Comparison of ENCODE assay signal across 20 cellular contexts in genomic region chr7:45061352-45061751, GRCh38. TPM values are rescaled to one million over a fixed set of nuclear protein-coding genes. Genes with fewer than 3 reads are reported as not detected.
DNase-seq lines count a peak whose midpoint lies in the region; ATAC-seq and TF ChIP-seq lines count a peak whose summit lies in the region.
"Had no signal": no experiment of that assay in that cellular context is flagged by ENCODE, and none has a peak within 500 bp of the region (broad histone marks: within the 10 kb centered on the region; RNA-seq: fewer than 3 reads in every experiment).

No MANE protein-coding gene starts in this region.

- intact Hi-C loops in spleen (cut with DNase I; ENCODE audit: low total_unique reads), result no loop called here

- H3K27me3 ChIP-seq in spleen (replicated peaks in 1 of 7), result no peaks in the 10 kb centered on the region
- H3K27me3 ChIP-seq: hepatocyte had no signal

- no peaks in the 10 kb centered on the region for H3K9me3 Mint-ChIP-seq in activated naive CD4-positive, alpha-beta T cell treated with anti-CD3 and anti-CD28 coated beads, Interleukin-2, amount 50 U/mL, for 24 hours
- H3K9me3 Mint-ChIP-seq in activated naive CD4-positive, alpha-beta T cell treated with anti-CD3 and anti-CD28 coated beads, Interleukin-2, amount 10 ng/mL, durations not matched to agents 7 days and 5 days, result no peaks in the 10 kb centered on the region
- H3K9me3 Mint-ChIP-seq: activated naive CD8-positive, alpha-beta T cell treated with anti-CD3 and anti-CD28 coated beads, Interleukin-2, amount 10 ng/mL, durations not matched to agents 7 days and 5 days had no signal

- DNase-seq in activated naive CD4-positive, alpha-beta T cell treated with anti-CD3 and anti-CD28 coated beads, Interleukin-2, amount 10 ng/mL, durations not matched to agents 7 days and 5 days, result no peak
- DNase-seq in T-helper 17 cell (no peak), coronary artery (ENCODE audit: low spot score) (peak; percentile 3), spleen (no peak), middle frontal gyrus (ENCODE audit: extremely low spot score, low spot score) (no peak), SW 1271 (lab: John Stamatoyannopoulos, UW) (no peak)
- DNase-seq: activated naive CD8-positive, alpha-beta T cell treated with anti-CD3 and anti-CD28 coated beads, Interleukin-2, amount 10 ng/mL, durations not matched to agents 7 days and 5 days; DMS153; effector CD4-positive, alpha-beta T cell; GDM1; mucosa of descending colon; NCI-H524 treated with DMSO at 0.1 percent for 48 hours; psoas muscle had no signal

- H3K4me1 ChIP-seq in spleen, result peaks cover 13 to 89% (median 46%) of the 10 kb centered on the region in 6 donors
- H3K4me1 ChIP-seq: psoas muscle had no signal

- no peak for ATAC-seq in T-helper 17 cell
- ATAC-seq in GM18519 (IDR thresholded peaks at IDR 0.05; ENCODE audit: low FRiP score, unreplicated experiment), result no peak
- ATAC-seq: esophagus mucosa, K562, mucosa of descending colon, psoas muscle had no signal

- H3K36me3 ChIP-seq in spleen, result peaks cover 0 to 86% (median 30%) of the 10 kb centered on the region in 6 donors

- peak overlapping the region; percentile 93 for H3K27ac Mint-ChIP-seq in activated naive CD4-positive, alpha-beta T cell treated with anti-CD3 and anti-CD28 coated beads, Interleukin-2, amount 50 U/mL, for 24 hours
- no peak overlapping the region for H3K27ac Mint-ChIP-seq in activated naive CD4-positive, alpha-beta T cell treated with anti-CD3 and anti-CD28 coated beads, Interleukin-2, amount 10 ng/mL, durations not matched to agents 7 days and 5 days
- peak overlapping the region; percentile 92 for H3K27ac Mint-ChIP-seq in T-helper 17 cell
- H3K27ac Mint-ChIP-seq: activated naive CD8-positive, alpha-beta T cell treated with anti-CD3 and anti-CD28 coated beads, Interleukin-2, amount 10 ng/mL, durations not matched to agents 7 days and 5 days had no signal

- H3K27me3 Mint-ChIP-seq in activated naive CD4-positive, alpha-beta T cell treated with anti-CD3 and anti-CD28 coated beads, Interleukin-2, amount 50 U/mL, for 24 hours, result no peaks in the 10 kb centered on the region
- H3K27me3 Mint-ChIP-seq in activated naive CD4-positive, alpha-beta T cell treated with anti-CD3 and anti-CD28 coated beads, Interleukin-2, amount 10 ng/mL, durations not matched to agents 7 days and 5 days, result no peaks in the 10 kb centered on the region
- H3K27me3 Mint-ChIP-seq in T-helper 17 cell, result no peaks in the 10 kb centered on the region
- H3K27me3 Mint-ChIP-seq: activated naive CD8-positive, alpha-beta T cell treated with anti-CD3 and anti-CD28 coated beads, Interleukin-2, amount 10 ng/mL, durations not matched to agents 7 days and 5 days had no signal

- H3K36me3 Mint-ChIP-seq in activated naive CD4-positive, alpha-beta T cell treated with anti-CD3 and anti-CD28 coated beads, Interleukin-2, amount 50 U/mL, for 24 hours, result peaks cover 13% of the 10 kb centered on the region
- peaks cover 74% of the 10 kb centered on the region for H3K36me3 Mint-ChIP-seq in activated naive CD4-positive, alpha-beta T cell treated with anti-CD3 and anti-CD28 coated beads, Interleukin-2, amount 10 ng/mL, durations not matched to agents 7 days and 5 days
- peaks cover 12% of the 10 kb centered on the region for H3K36me3 Mint-ChIP-seq in T-helper 17 cell (ENCODE audit: low read depth)

- H3K9me3 ChIP-seq in T-helper 17 cell (ENCODE audit: control insufficient read depth, low read length, poor library complexity, severe bottlenecking), result no peaks in the 10 kb centered on the region
- H3K9me3 ChIP-seq in spleen, result no peaks in the 10 kb centered on the region
- H3K9me3 ChIP-seq: mucosa of descending colon, psoas muscle, thoracic aorta had no signal

- CTCF ChIA-PET in activated naive CD4-positive, alpha-beta T cell treated with anti-CD3 and anti-CD28 coated beads, Interleukin-2, amount 10 ng/mL, durations not matched to agents 7 days and 5 days (lab: Charles Lee), result no interaction called here

- TF ChIP-seq CTCF in coronary artery (IDR thresholded peaks at IDR 0.05) (no peak), spleen (IDR thresholded peaks at IDR 0.05 in 8 of 11, conservative IDR thresholded peaks at IDR 0.05 in 3 of 11) (no peak)

- H3K4me3 ChIP-seq in coronary artery (no peak overlapping the region), spleen (no peak overlapping the region)
- H3K4me3 ChIP-seq: hepatocyte, K562, mucosa of descending colon, psoas muscle, SK-N-MC, thoracic aorta had no signal

- peaks cover 56% of the 10 kb centered on the region for H3K4me1 Mint-ChIP-seq in activated naive CD4-positive, alpha-beta T cell treated with anti-CD3 and anti-CD28 coated beads, Interleukin-2, amount 50 U/mL, for 24 hours
- peaks cover 56% of the 10 kb centered on the region for H3K4me1 Mint-ChIP-seq in activated naive CD4-positive, alpha-beta T cell treated with anti-CD3 and anti-CD28 coated beads, Interleukin-2, amount 10 ng/mL, durations not matched to agents 7 days and 5 days
- peaks cover 44% of the 10 kb centered on the region for H3K4me1 Mint-ChIP-seq in T-helper 17 cell

- 97 to 100% (median 97%) methylated on average over 2 of the region's 2 CpGs for WGBS in spleen, 5 donors

- TF ChIP-seq POLR2A in spleen (IDR thresholded peaks at IDR 0.05), result no peak

- H3K27ac ChIP-seq in coronary artery (no peak overlapping the region), spleen (peak overlapping the region in 5 of 8 donors; percentile 3 to 42 (median 27))
- H3K27ac ChIP-seq: hepatocyte, psoas muscle, SK-N-MC, thoracic aorta had no signal

- H3K4me3 Mint-ChIP-seq in activated naive CD4-positive, alpha-beta T cell treated with anti-CD3 and anti-CD28 coated beads, Interleukin-2, amount 50 U/mL, for 24 hours, result no peak overlapping the region
- no peak overlapping the region for H3K4me3 Mint-ChIP-seq in activated naive CD4-positive, alpha-beta T cell treated with anti-CD3 and anti-CD28 coated beads, Interleukin-2, amount 10 ng/mL, durations not matched to agents 7 days and 5 days
- no peak overlapping the region for H3K4me3 Mint-ChIP-seq in T-helper 17 cell
- H3K4me3 Mint-ChIP-seq: activated naive CD8-positive, alpha-beta T cell treated with anti-CD3 and anti-CD28 coated beads, Interleukin-2, amount 10 ng/mL, durations not matched to agents 7 days and 5 days had no signal

RNA-seq across cellular contexts. Expression of gene NACAD, which starts 27.4 kb away (rescaled TPM):
- total RNA-seq in T-helper 17 cell (under 1 TPM; 0.15 to 0.47 TPM), spleen (1 to 10 TPM; 1.2 to 6.2 (median 3.4) TPM)
- 1 to 10 TPM in 1 of 3 donors, under 1 TPM in 2; 0.30 to 1.0 (median 0.30) TPM for polyA plus RNA-seq in spleen

RNA-seq across cellular contexts. Expression of gene TBRG4, which starts 50.1 kb away (rescaled TPM):
- total RNA-seq in T-helper 17 cell (10 to 100 TPM; 63.6 to 85.1 TPM), spleen (10 to 100 TPM; 37.9 to 77.1 (median 67.4) TPM)
- polyA plus RNA-seq in spleen, result 10 to 100 TPM; 42.9 to 59.9 (median 46.2) TPM

Comparison
In these comparisons a context has a peak if more than half of its experiments do, and no peak if none do; other contexts are left out.
1. H3K27ac ChIP-seq: peak in spleen (5 of 8); none in coronary artery (0 of 2).